ENCODE assay signal across 14 cellular contexts in genomic region chr3:66376568-66376967, GRCh38.
DNase-seq lines count a peak whose midpoint lies in the region; FAIRE-seq and TF ChIP-seq lines count a peak whose summit lies in the region.
"Had no signal": no experiment of that assay in that cellular context is flagged by ENCODE, and none has a peak within 500 bp of the region (broad histone marks: within the 10 kb centered on the region; RNA-seq: fewer than 3 reads in every experiment).

No MANE protein-coding gene starts in this region.

- H3K9me3 ChIP-seq in adrenal gland (replicated peaks in 1 of 3) = no peaks in the 10 kb centered on the region
- no peaks in the 10 kb centered on the region for H3K9me3 ChIP-seq in small intestine (ENCODE audit: control insufficient read depth, low read depth)

- no peak overlapping the region for H3K4me3 ChIP-seq in adrenal gland
- H3K4me3 ChIP-seq in small intestine (ENCODE audit: low read depth in 1 of 2, low read length in 2 of 2) = no peak overlapping the region

- no peak overlapping the region for H3K4me3 Mint-ChIP-seq in HFFc6
- no peak overlapping the region for H3K4me3 Mint-ChIP-seq in activated CD4-positive, alpha-beta memory T cell treated with anti-CD3 and anti-CD28 coated beads, Interleukin-2, amount 10 ng/mL, durations not matched to agents 7 days and 5 days
- H3K4me3 Mint-ChIP-seq in activated CD4-positive, alpha-beta T cell treated with anti-CD3 and anti-CD28 coated beads, Interleukin-2, amount 10 ng/mL, durations not matched to agents 24 days and 14 days = no peak overlapping the region

- DNase-seq in HFFc6 (peak; percentile 64), adrenal gland (peak in 6 of 7 donors; percentile 40 to 77 (median 74)), glomerular visceral epithelial cell (ENCODE audit: extremely low spot score) (peak; percentile 28), small intestine (peak; percentile 95), SIG-M5 treated with dmso at 0.1 percent for 504 hours (lab: John Stamatoyannopoulos, UW; ENCODE audit: unreplicated experiment) (no peak)
- DNase-seq in activated CD4-positive, alpha-beta memory T cell treated with anti-CD3 and anti-CD28 coated beads, Interleukin-2, amount 10 ng/mL, durations not matched to agents 7 days and 5 days = no peak
- DNase-seq in activated CD4-positive, alpha-beta T cell treated with anti-CD3 and anti-CD28 coated beads, Interleukin-2, amount 10 ng/mL, durations not matched to agents 24 days and 14 days = no peak
- no peak for DNase-seq in stimulated activated CD4-positive, alpha-beta T cell treated with anti-CD3 and anti-CD28 coated beads, Interleukin-2, amount 100 ng/mL, for 48 hours
- DNase-seq: activated CD4-positive, alpha-beta T cell treated with anti-CD3 and anti-CD28 coated beads for 1 hour; activated naive CD4-positive, alpha-beta T cell treated with anti-CD3 and anti-CD28 coated beads, Interleukin-2, amount 50 U/mL, for 16 hours; NCI-H2081 treated with DMSO at 0.1 percent for 48 hours; substantia nigra had no signal

- H3K36me3 Mint-ChIP-seq in HFFc6 (ENCODE audit: low read depth) = peaks cover 14% of the 10 kb centered on the region
- H3K36me3 Mint-ChIP-seq in activated CD4-positive, alpha-beta memory T cell treated with anti-CD3 and anti-CD28 coated beads, Interleukin-2, amount 10 ng/mL, durations not matched to agents 7 days and 5 days (ENCODE audit: low read depth) = peaks cover 51% of the 10 kb centered on the region
- H3K36me3 Mint-ChIP-seq in activated CD4-positive, alpha-beta T cell treated with anti-CD3 and anti-CD28 coated beads, Interleukin-2, amount 10 ng/mL, durations not matched to agents 24 days and 14 days (ENCODE audit: low read depth) = peaks cover 51% of the 10 kb centered on the region

- peaks cover 13% of the 10 kb centered on the region for H3K4me1 Mint-ChIP-seq in HFFc6 (ENCODE audit: low read depth)
- peaks cover 13% of the 10 kb centered on the region for H3K4me1 Mint-ChIP-seq in activated CD4-positive, alpha-beta memory T cell treated with anti-CD3 and anti-CD28 coated beads, Interleukin-2, amount 10 ng/mL, durations not matched to agents 7 days and 5 days
- peaks cover 11% of the 10 kb centered on the region for H3K4me1 Mint-ChIP-seq in activated CD4-positive, alpha-beta T cell treated with anti-CD3 and anti-CD28 coated beads, Interleukin-2, amount 10 ng/mL, durations not matched to agents 24 days and 14 days

- no peak overlapping the region for H3K27ac Mint-ChIP-seq in HFFc6
- H3K27ac Mint-ChIP-seq in activated CD4-positive, alpha-beta memory T cell treated with anti-CD3 and anti-CD28 coated beads, Interleukin-2, amount 10 ng/mL, durations not matched to agents 7 days and 5 days = no peak overlapping the region
- no peak overlapping the region for H3K27ac Mint-ChIP-seq in activated CD4-positive, alpha-beta T cell treated with anti-CD3 and anti-CD28 coated beads, Interleukin-2, amount 10 ng/mL, durations not matched to agents 24 days and 14 days

- FAIRE-seq in small intestine (lab: Jason Lieb, UNC) = peak; percentile 41
- FAIRE-seq: G401.6 had no signal

- no peak for TF ChIP-seq CTCF in HFFc6 (IDR thresholded peaks at IDR 0.05)
- TF ChIP-seq CTCF in adrenal gland (IDR thresholded peaks at IDR 0.05) = no peak

- H3K27me3 ChIP-seq in adrenal gland (no peaks in the 10 kb centered on the region), small intestine (ENCODE audit: control insufficient read depth in 2 of 2, insufficient read depth in 2 of 2, low read length in 2 of 2) (no peaks in the 10 kb centered on the region)
- H3K27me3 ChIP-seq: foreskin keratinocyte had no signal

- CTCF ChIA-PET in activated CD4-positive, alpha-beta memory T cell treated with anti-CD3 and anti-CD28 coated beads, Interleukin-2, amount 10 ng/mL, durations not matched to agents 7 days and 5 days (lab: Charles Lee) = interaction anchor here (1.6 to 2.9 kb wide), 7 partner anchors 16 to 125 kb away, joined by 5 to 35 read pairs (median 10); no protein-coding TSS in a partner anchor

- no peak for TF ChIP-seq POLR2A in adrenal gland (IDR thresholded peaks at IDR 0.05)

- H3K27ac ChIP-seq in adrenal gland (no peak overlapping the region), small intestine (ENCODE audit: low read depth in 1 of 2, low read length in 1 of 2) (no peak overlapping the region)
- H3K27ac ChIP-seq: foreskin keratinocyte had no signal

- peaks cover 0 to 12% of the 10 kb centered on the region in 2 donors for H3K4me1 ChIP-seq in adrenal gland (replicated peaks in 1 of 2)
- peaks cover 2% of the 10 kb centered on the region in 2 donors for H3K4me1 ChIP-seq in small intestine (ENCODE audit: control insufficient read depth in 2 of 2, insufficient read depth in 1 of 2, low read depth in 1 of 2, low read length in 1 of 2)
- H3K4me1 ChIP-seq: foreskin keratinocyte had no signal

- intact Hi-C loops in adrenal gland (cut with DNase I) = no loop called here
- intact Hi-C loops in activated CD4-positive, alpha-beta T cell treated with anti-CD3 and anti-CD28 coated beads, Interleukin-2, amount 10 ng/mL, durations not matched to agents 24 days and 14 days (cut with micrococcal nuclease) = loop anchor here (10.0 kb wide), 1 partner anchor 438 kb away; no protein-coding TSS in a partner anchor

- peaks cover 0 to 22% of the 10 kb centered on the region in 2 donors for H3K36me3 ChIP-seq in adrenal gland (replicated peaks in 1 of 2)
- peaks cover 13 to 28% of the 10 kb centered on the region in 2 donors for H3K36me3 ChIP-seq in small intestine (ENCODE audit: control insufficient read depth in 2 of 2, insufficient read depth in 2 of 2, low read length in 2 of 2)

- H3K27me3 Mint-ChIP-seq in HFFc6 (ENCODE audit: insufficient read depth) = no peaks in the 10 kb centered on the region; the same call in 1 of the 2 replicates
- H3K27me3 Mint-ChIP-seq in activated CD4-positive, alpha-beta memory T cell treated with anti-CD3 and anti-CD28 coated beads, Interleukin-2, amount 10 ng/mL, durations not matched to agents 7 days and 5 days = no peaks in the 10 kb centered on the region
- H3K27me3 Mint-ChIP-seq in activated CD4-positive, alpha-beta T cell treated with anti-CD3 and anti-CD28 coated beads, Interleukin-2, amount 10 ng/mL, durations not matched to agents 24 days and 14 days = no peaks in the 10 kb centered on the region

- no peaks in the 10 kb centered on the region for H3K9me3 Mint-ChIP-seq in HFFc6
- no peaks in the 10 kb centered on the region for H3K9me3 Mint-ChIP-seq in activated CD4-positive, alpha-beta memory T cell treated with anti-CD3 and anti-CD28 coated beads, Interleukin-2, amount 10 ng/mL, durations not matched to agents 7 days and 5 days
- no peaks in the 10 kb centered on the region for H3K9me3 Mint-ChIP-seq in activated CD4-positive, alpha-beta T cell treated with anti-CD3 and anti-CD28 coated beads, Interleukin-2, amount 10 ng/mL, durations not matched to agents 24 days and 14 days

- POLR2A ChIA-PET in activated CD4-positive, alpha-beta memory T cell treated with anti-CD3 and anti-CD28 coated beads, Interleukin-2, amount 10 ng/mL, durations not matched to agents 7 days and 5 days (lab: Charles Lee) = no interaction called here

- WGBS in adrenal gland, 4 donors = 64 to 75% (median 66%) methylated on average over 2 of the region's 2 CpGs
- 23 to 54% (median 34%) methylated on average over 2 of the region's 2 CpGs for whole genome bisulfite sequencing in small intestine, 3 donors

Comparison
In these comparisons a context has a peak if more than half of its experiments do, and no peak if none do; other contexts are left out.
1. DNase-seq: peak in HFFc6 (single experiment), adrenal gland (6 of 7), glomerular visceral epithelial cell (single experiment) and small intestine (single experiment); none in activated CD4-positive, alpha-beta memory T cell treated with anti-CD3 and anti-CD28 coated beads, Interleukin-2, amount 10 ng/mL, durations not matched to agents 7 days and 5 days (single experiment), activated CD4-positive, alpha-beta T cell treated with anti-CD3 and anti-CD28 coated beads, Interleukin-2, amount 10 ng/mL, durations not matched to agents 24 days and 14 days (single experiment), stimulated activated CD4-positive, alpha-beta T cell treated with anti-CD3 and anti-CD28 coated beads, Interleukin-2, amount 100 ng/mL, for 48 hours (0 of 2) and SIG-M5 treated with dmso at 0.1 percent for 504 hours (single experiment).